30 cellular contexts compared by ENCODE assay signal in the genomic region with DNA sequence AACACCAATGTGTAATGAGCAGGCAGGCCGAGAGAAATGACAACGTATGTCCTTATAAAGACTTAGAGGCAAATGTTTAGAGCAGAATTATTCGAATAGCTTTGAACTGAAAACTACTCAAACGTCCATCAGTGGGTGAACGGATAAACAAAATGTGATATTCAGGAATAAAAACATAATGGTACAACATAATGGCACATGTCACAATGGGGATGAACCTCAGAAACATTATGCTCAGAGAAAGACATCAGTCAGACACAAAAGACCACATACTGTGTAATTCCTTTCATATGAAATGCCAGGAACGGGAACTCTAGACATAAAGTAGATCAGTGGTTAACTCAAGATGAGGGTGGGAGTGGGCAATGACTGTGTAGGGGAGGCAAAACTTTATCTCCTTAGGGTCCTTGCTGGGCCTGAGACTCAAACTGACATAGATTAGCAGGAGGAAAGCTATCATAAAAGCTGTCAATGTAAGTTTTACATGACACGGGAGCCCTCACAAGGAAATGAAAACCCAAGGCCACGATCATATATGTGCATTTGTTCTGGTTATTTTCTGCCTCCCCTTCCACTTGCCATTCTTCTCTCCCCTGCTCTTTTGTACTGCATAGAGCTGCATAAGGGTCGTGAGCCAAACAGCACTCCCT.
"Had no signal": no experiment of that assay in that cellular context is flagged by ENCODE, and none has a peak within 500 bp of the region (broad histone marks: within the 10 kb centered on the region; RNA-seq: fewer than 3 reads in every experiment).

No MANE protein-coding gene starts in this region.

- H3K27ac ChIP-seq: ascending aorta, cardiac muscle cell, heart left ventricle, lower lobe of right lung, pancreas, prostate gland, sigmoid colon, tibial nerve, VCaP had no signal

- H3K27me3 ChIP-seq: ascending aorta, cardiac muscle cell, heart left ventricle, pancreas, sigmoid colon, tibial nerve had no signal

- H3K4me3 Mint-ChIP-seq: activated CD4-positive, alpha-beta memory T cell treated with anti-CD3 and anti-CD28 coated beads, Interleukin-2, amount 10 ng/mL, durations not matched to agents 7 days and 5 days; activated CD4-positive, alpha-beta T cell treated with anti-CD3 and anti-CD28 coated beads, Interleukin-2, amount 10 ng/mL, durations not matched to agents 24 days and 14 days; activated naive CD4-positive, alpha-beta T cell treated with anti-CD3 and anti-CD28 coated beads, Interleukin-2, amount 10 ng/mL, durations not matched to agents 7 days and 5 days; activated naive CD8-positive, alpha-beta T cell treated with anti-CD3 and anti-CD28 coated beads, Interleukin-2, amount 10 ng/mL, durations not matched to agents 7 days and 5 days; activated T-cell treated with anti-CD3 and anti-CD28 coated beads, Interleukin-2, amount 50 U/mL, for 24 hours; natural killer cell; T-helper 1 cell treated with Interleukin-12 subunit alpha and Interleukin-12 subunit beta and Interleukin-4 antibody, amounts not matched to agents 30 μg/mL and 1 μg/mL, for 36 hours had no signal

- H3K4me2 ChIP-seq: smooth muscle cell had no signal

- ATAC-seq: activated CD4-positive, CD25-positive, alpha-beta regulatory T cell treated with anti-CD3 and anti-CD28 coated beads, Interleukin-2, amount 50 U/mL, for 24 hours; heart left ventricle; lower lobe of right lung; natural killer cell; pancreas had no signal

- H3K27ac Mint-ChIP-seq: activated CD4-positive, alpha-beta memory T cell treated with anti-CD3 and anti-CD28 coated beads, Interleukin-2, amount 10 ng/mL, durations not matched to agents 7 days and 5 days; activated CD4-positive, alpha-beta T cell treated with anti-CD3 and anti-CD28 coated beads, Interleukin-2, amount 10 ng/mL, durations not matched to agents 24 days and 14 days; activated naive CD4-positive, alpha-beta T cell treated with anti-CD3 and anti-CD28 coated beads, Interleukin-2, amount 10 ng/mL, durations not matched to agents 7 days and 5 days; activated naive CD8-positive, alpha-beta T cell treated with anti-CD3 and anti-CD28 coated beads, Interleukin-2, amount 10 ng/mL, durations not matched to agents 7 days and 5 days; activated T-cell treated with anti-CD3 and anti-CD28 coated beads, Interleukin-2, amount 50 U/mL, for 24 hours; natural killer cell; T-helper 1 cell treated with Interleukin-12 subunit alpha and Interleukin-12 subunit beta and Interleukin-4 antibody, amounts not matched to agents 30 μg/mL and 1 μg/mL, for 36 hours had no signal

- H3K9me3 ChIP-seq: prostate gland had no signal

- H3K4me3 ChIP-seq: ascending aorta, cardiac muscle cell, heart left ventricle, lower lobe of right lung, pancreas, prostate gland, sigmoid colon, smooth muscle cell, tibial nerve had no signal

- H3K36me3 ChIP-seq: cardiac muscle cell, heart left ventricle, lower lobe of right lung, pancreas, prostate gland, sigmoid colon, tibial nerve had no signal

- DNase-seq: activated CD4-positive, alpha-beta memory T cell treated with anti-CD3 and anti-CD28 coated beads, Interleukin-2, amount 10 ng/mL, durations not matched to agents 7 days and 5 days; activated CD4-positive, alpha-beta T cell treated with anti-CD3 and anti-CD28 coated beads, Interleukin-2, amount 10 ng/mL, durations not matched to agents 24 days and 14 days; activated CD8-positive, alpha-beta memory T cell treated with anti-CD3 and anti-CD28 coated beads, Interleukin-2, amount 50 U/mL, for 48 hours; activated gamma-delta T cell; activated naive CD4-positive, alpha-beta T cell treated with anti-CD3 and anti-CD28 coated beads, Interleukin-2, amount 10 ng/mL, durations not matched to agents 7 days and 5 days; activated naive CD8-positive, alpha-beta T cell treated with anti-CD3 and anti-CD28 coated beads, Interleukin-2, amount 10 ng/mL, durations not matched to agents 7 days and 5 days; activated T-cell treated with anti-CD3 and anti-CD28 coated beads, Interleukin-2, amount 50 U/mL, for 24 hours; cortex of kidney; heart left ventricle; kidney glomerular epithelial cell; lower lobe of right lung; mesenchymal stem cell; natural killer cell; pancreas; retina; sigmoid colon; stimulated activated CD4-positive, alpha-beta T cell treated with anti-CD3 and anti-CD28 coated beads, Interleukin-1b, Interleukin-23, amount 100 ng/mL, for 48 hours; stimulated activated CD4-positive, alpha-beta T cell treated with anti-CD3 and anti-CD28 coated beads, Interleukin-4, amount 100 ng/mL, for 4 hours; stimulated activated CD8-positive, alpha-beta memory T cell treated with anti-CD3 and anti-CD28 coated beads, Interleukin-4, amount 100 ng/mL, for 48 hours; stimulated activated naive CD4-positive, alpha-beta T cell; T-helper 9 cell had no signal

- H3K36me3 Mint-ChIP-seq: brain, natural killer cell had no signal

- H3K27me3 Mint-ChIP-seq: activated CD4-positive, alpha-beta memory T cell treated with anti-CD3 and anti-CD28 coated beads, Interleukin-2, amount 10 ng/mL, durations not matched to agents 7 days and 5 days; activated naive CD8-positive, alpha-beta T cell treated with anti-CD3 and anti-CD28 coated beads, Interleukin-2, amount 10 ng/mL, durations not matched to agents 7 days and 5 days; activated T-cell treated with anti-CD3 and anti-CD28 coated beads, Interleukin-2, amount 50 U/mL, for 24 hours; brain had no signal
